In the genomic region with DNA sequence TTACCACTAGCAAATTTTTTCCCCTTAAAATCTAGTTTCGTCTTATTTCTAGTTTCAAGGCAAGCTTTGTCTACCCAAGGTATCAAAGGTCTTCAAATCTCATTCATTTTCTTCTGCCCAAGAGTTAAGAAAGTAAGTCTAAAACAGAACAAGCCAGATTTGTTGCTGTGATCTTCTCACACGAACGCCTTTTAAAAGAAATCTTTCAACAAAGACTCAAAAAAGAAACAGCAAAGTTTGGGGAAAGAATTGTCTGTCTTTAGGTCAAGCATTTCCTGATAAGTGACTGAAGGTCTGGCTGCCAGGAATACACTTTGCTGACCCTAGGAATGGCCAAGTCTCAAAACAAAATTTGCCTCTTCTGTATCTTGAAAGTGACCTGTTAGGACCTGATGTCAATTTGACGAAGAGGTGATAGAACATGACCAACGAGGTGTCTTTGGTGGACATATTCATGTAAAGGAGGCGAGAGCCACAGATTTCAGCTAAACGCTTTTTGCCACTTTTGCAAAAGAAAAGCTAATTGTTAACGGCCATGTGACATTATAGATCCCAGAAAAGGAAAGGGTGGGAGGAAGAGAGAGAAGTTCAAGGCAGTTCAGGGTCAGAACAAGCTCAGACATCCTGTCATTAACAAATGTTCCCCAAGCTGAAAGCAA, we compare ENCODE assay signal across 8 cellular contexts. TPM values are rescaled to one million over a fixed set of nuclear protein-coding genes. Genes with fewer than 3 reads are reported as not detected.
DNase-seq lines count a peak whose midpoint lies in the region; ATAC-seq, FAIRE-seq and TF ChIP-seq lines count a peak whose summit lies in the region.

No MANE protein-coding gene starts in this region.

- H3K4me1 ChIP-seq in kidney (ENCODE audit: control insufficient read depth in 1 of 2, insufficient read depth in 1 of 2, low read depth in 1 of 2, low read length in 2 of 2) = peaks cover 2 to 7% of the 10 kb centered on the region in 2 donors

- peak overlapping the region; percentile 3 to 94 for H3K9ac ChIP-seq in kidney (ENCODE audit: low read length in 2 of 2)

- CTCF ChIA-PET in HEK293T (lab: Yijun Ruan, JAX) = interaction anchor here (0.7 to 1.1 kb wide), 3 partner anchors 10 to 117 kb away, joined by 3 read pairs; no protein-coding TSS in a partner anchor

- ATAC-seq in HG02623 (IDR thresholded peaks at IDR 0.05; ENCODE audit: unreplicated experiment) = peak; percentile 0
- ATAC-seq in HG03439 (IDR thresholded peaks at IDR 0.05; ENCODE audit: unreplicated experiment) = no peak

- POLR2A ChIA-PET in HEK293T (lab: Yijun Ruan, JAX) = interaction anchor here (2.0 kb wide), 1 partner anchor 183 kb away, joined by 7 read pairs; no protein-coding TSS in a partner anchor

- no peak for TF ChIP-seq CTCF in astrocyte of the cerebellum (IDR thresholded peaks at IDR 0.05; ENCODE audit: low read depth, low read length, missing control alignments)
- TF ChIP-seq CTCF in kidney (IDR thresholded peaks at IDR 0.05; ENCODE audit: borderline replicate concordance, extremely low read depth, insufficient read depth) = no peak

- no peak for FAIRE-seq in kidney (lab: Jason Lieb, UNC)

- peak in 8 of 14 donors; percentile 38 to 83 (median 46) for DNase-seq in C1 segment of cervical spinal cord (lab: John Stamatoyannopoulos, UW)
- DNase-seq in astrocyte of the cerebellum (ENCODE audit: low read depth) = no peak
- no peak for DNase-seq in kidney
- DNase-seq in substantia nigra (lab: John Stamatoyannopoulos, UW) = peak in 6 of 49 donors; percentile 20 to 72 (median 56)
- no peak for DNase-seq in HEK293T (ENCODE audit: extremely low spot score)
- DNase-seq in HPDE6-E6E7 (ENCODE audit: extremely low spot score) = no peak

- H3K27ac ChIP-seq in kidney (ENCODE audit: low read depth in 2 of 2, low read length in 2 of 2) = peak overlapping the region; percentile 85 to 97
- H3K27ac ChIP-seq in substantia nigra (ENCODE audit: low read depth, low read length, poor library complexity, severe bottlenecking) = peak overlapping the region; percentile 95

- in situ Hi-C loops in astrocyte of the cerebellum (cut with HindIII; ENCODE audit: low sequenced_read_pairs) = loop anchor here (5.0 kb wide), 1 partner anchor 96 kb away; no protein-coding TSS in a partner anchor

- peak overlapping the region; percentile 88 for H3K4me3 ChIP-seq in astrocyte of the cerebellum (ENCODE audit: low read depth, low read length)
- peak overlapping the region; percentile 87 to 93 for H3K4me3 ChIP-seq in kidney (ENCODE audit: low read length in 2 of 2)

- no peaks in the 10 kb centered on the region for H3K36me3 ChIP-seq in kidney (ENCODE audit: control insufficient read depth in 1 of 2, insufficient read depth in 2 of 2, low read length in 2 of 2)

- intact Hi-C loops in kidney (cut with DNase I) = no loop called here

- H3K9me3 ChIP-seq in kidney (ENCODE audit: control insufficient read depth in 1 of 2, low read length in 2 of 2) = no peaks in the 10 kb centered on the region

TF ChIP-seq in HEK293T, 16 proteins besides CTCF, POLR2A, EP300 and RAD21:
- no peak for TF ChIP-seq CTBP1 (IDR thresholded peaks at IDR 0.05; ENCODE audit: borderline replicate concordance)
- no peak for TF ChIP-seq HDGF (IDR thresholded peaks at IDR 0.05; ENCODE audit: borderline replicate concordance)
- TF ChIP-seq TARDBP (IDR thresholded peaks at IDR 0.05) = no peak
- no peak for TF ChIP-seq ELF4 (IDR thresholded peaks at IDR 0.05)
- TF ChIP-seq, protein P1, sequence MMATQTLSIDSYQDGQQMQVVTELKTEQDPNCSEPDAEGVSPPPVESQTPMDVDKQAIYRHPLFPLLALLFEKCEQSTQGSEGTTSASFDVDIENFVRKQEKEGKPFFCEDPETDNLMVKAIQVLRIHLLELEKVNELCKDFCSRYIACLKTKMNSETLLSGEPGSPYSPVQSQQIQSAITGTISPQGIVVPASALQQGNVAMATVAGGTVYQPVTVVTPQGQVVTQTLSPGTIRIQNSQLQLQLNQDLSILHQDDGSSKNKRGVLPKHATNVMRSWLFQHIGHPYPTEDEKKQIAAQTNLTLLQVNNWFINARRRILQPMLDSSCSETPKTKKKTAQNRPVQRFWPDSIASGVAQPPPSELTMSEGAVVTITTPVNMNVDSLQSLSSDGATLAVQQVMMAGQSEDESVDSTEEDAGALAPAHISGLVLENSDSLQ (IDR thresholded peaks at IDR 0.05) = no peak
- no peak for TF ChIP-seq FOXA1 (IDR thresholded peaks at IDR 0.05)

RNA-seq across cellular contexts. Expression of a gene that starts 1.7 kb away (rescaled TPM):
- 35.7 TPM for total RNA-seq in kidney
- 6.6 TPM for polyA plus RNA-seq in kidney (ENCODE audit: insufficient read depth, low read depth, low replicate concordance)

Comparison
In these comparisons a context has a peak if more than half of its experiments do, and no peak if none do; other contexts are left out.
1. DNase-seq: peak in C1 segment of cervical spinal cord (8 of 14); none in astrocyte of the cerebellum (single experiment), kidney (single experiment), HEK293T (single experiment) and HPDE6-E6E7 (single experiment).